Comparison of ENCODE assay signal across 8 cellular contexts in the genomic region with DNA sequence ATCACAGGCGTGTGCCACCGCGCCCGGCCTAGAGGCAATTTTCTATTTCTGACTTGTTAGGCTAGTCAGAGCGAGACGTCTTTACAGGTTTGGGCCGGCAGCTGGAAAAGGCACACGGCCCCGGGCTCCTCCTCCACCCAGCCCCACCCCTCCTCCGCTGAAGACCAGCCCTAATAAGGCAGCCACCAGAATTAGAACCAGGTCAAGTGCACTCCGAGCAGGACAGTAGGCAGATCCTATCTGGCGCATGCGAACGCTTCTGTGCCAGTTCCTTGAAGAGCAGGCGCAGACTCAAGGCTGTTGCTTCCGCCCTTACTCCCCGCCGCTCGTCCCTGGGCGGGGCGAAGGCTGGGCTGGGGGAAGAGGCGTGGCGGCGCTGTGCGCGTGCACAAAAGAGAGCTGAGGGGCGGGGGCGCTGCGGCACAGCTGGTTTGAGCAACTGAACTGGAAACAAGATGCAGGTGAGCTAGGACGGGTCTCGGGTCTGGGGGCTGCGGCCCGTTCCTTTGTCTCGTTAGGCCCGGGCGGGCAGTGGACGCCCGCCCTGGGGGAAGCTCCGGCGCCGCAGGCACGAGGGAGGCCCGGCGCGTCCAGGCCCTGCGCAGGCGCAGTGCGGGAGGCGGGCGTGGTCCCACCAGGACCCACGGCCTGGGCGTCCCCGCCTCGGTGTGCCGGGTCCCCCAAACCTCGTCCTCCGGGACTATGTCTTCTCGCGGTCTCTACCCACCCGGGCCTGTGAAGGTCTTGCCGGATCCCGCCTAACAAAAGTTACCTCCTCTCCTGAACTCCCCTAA. TPM values are rescaled to one million over a fixed set of nuclear protein-coding genes. Genes with fewer than 3 reads are reported as not detected.
A peak's percentile ranks its signal among the peaks of the same experiment; 100 is the strongest.
DNase-seq lines count a peak whose midpoint lies in the region; ATAC-seq and TF ChIP-seq lines count a peak whose summit lies in the region.

Gene PDCL3 (plus strand): TSS at position 381 of the 794 bp plus-strand sequence. CDS start 75 bp downstream, at position 456.

- H3K9me2 ChIP-seq in PC-9 (ENCODE audit: insufficient read depth), result no peaks in the 10 kb centered on the region

- peak within 1 kb of the TSS; percentile 98 for H3K4me2 ChIP-seq in PC-9

- CTCF ChIA-PET in PC-9 (lab: Charles Lee), result interaction anchor here (0.7 kb wide), 1 partner anchor 1300 kb away, joined by 5 read pairs; no protein-coding TSS in a partner anchor

- H3K9me3 ChIP-seq in PC-9 (ENCODE audit: insufficient read depth, low read depth), result no peaks in the 10 kb centered on the region

- peak within 1 kb of the TSS; percentile 95 for H2AFZ ChIP-seq in PC-9

- intact Hi-C loops in PC-9 (cut with micrococcal nuclease; ENCODE audit: unreplicated experiment), result loop anchor here (10.0 kb wide), 1 partner anchor 1228 kb away; the partner anchor contains the start of genes EIF5B and TXNDC9

- peaks cover 12% of the 10 kb centered on the region for H3F3A ChIP-seq in PC-9 (ENCODE audit: insufficient read depth, low read depth)

- peaks cover 13% of the 10 kb centered on the region for H3K79me2 ChIP-seq in PC-9 (ENCODE audit: low read depth)

- H3K4me1 ChIP-seq in PC-9 (replicated peaks; ENCODE audit: insufficient read depth), result peaks cover 16% of the 10 kb centered on the region

- peak; percentile 91 for ATAC-seq in GM21619 (IDR thresholded peaks at IDR 0.05; ENCODE audit: unreplicated experiment)

- peak within 1 kb of the TSS; percentile 82 for H3K27ac ChIP-seq in PC-9

- peak within 1 kb of the TSS; percentile 90 for H3K4me3 ChIP-seq in Jurkat, Clone E6-1 (ENCODE audit: low read length)
- H3K4me3 ChIP-seq in PC-9, result peak within 1 kb of the TSS; percentile 88
- H3K4me3 ChIP-seq in epithelial cell of proximal tubule (ENCODE audit: low read depth, low read length), result peak within 1 kb of the TSS; percentile 97

- no TSS peak for BruUV-seq in PC-9 (replicated peaks; lab: Mats Ljungman, UMichigan)

- DNase-seq in DMS53 treated with DMSO at 0.1 percent for 48 hours (lab: John Stamatoyannopoulos, UW; ENCODE audit: unreplicated experiment), result peak; percentile 99
- peak; percentile 94 for DNase-seq in Jurkat, Clone E6-1 (ENCODE audit: low read depth, low spot score)
- DNase-seq in PC-9, result peak; percentile 97 to 100
- DNase-seq in activated T-cell treated with anti-CD3 and anti-CD28 coated beads, Interleukin-2, amount 50 U/mL, for 1 hour, result peak; percentile 96
- peak; percentile 95 for DNase-seq in epithelial cell of proximal tubule (ENCODE audit: low read depth)
- peak; percentile 98 for DNase-seq in mucosa of gallbladder (ENCODE audit: low spot score)
- peak; percentile 83 to 84 for DNase-seq in stimulated activated CD8-positive, alpha-beta memory T cell treated with anti-CD3 and anti-CD28 coated beads, Interleukin-4, amount 100 ng/mL, for 4 hours (ENCODE audit: low read depth in 2 of 2, low spot score in 1 of 2)

- H3K36me3 ChIP-seq in PC-9 (ENCODE audit: low read depth), result peaks cover 8% of the 10 kb centered on the region; the same call in 1 of the 2 replicates

- H3K27me3 ChIP-seq in PC-9 (ENCODE audit: insufficient read depth, low read depth), result no peaks in the 10 kb centered on the region

- POLR2A ChIA-PET in PC-9 (lab: Charles Lee; ENCODE audit: unreplicated experiment), result interaction anchor here (0.5 to 1.2 kb wide), 13 partner anchors 27 to 1422 kb away, joined by 3 to 6 read pairs (median 4); partner anchors contain the start of genes C2orf15 and TXNDC9

- TF ChIP-seq CTCF in PC-9 (conservative IDR thresholded peaks at IDR 0.05), result peak; percentile 42; the same call in 1 of the 2 replicates
- TF ChIP-seq CTCF in epithelial cell of proximal tubule (conservative IDR thresholded peaks at IDR 0.05; ENCODE audit: low read depth, low read length), result peak; percentile 14

- H4K20me1 ChIP-seq in PC-9 (ENCODE audit: insufficient read depth), result no peaks in the 10 kb centered on the region

RNA-seq across cellular contexts. Expression of gene PDCL3, which starts in this region (rescaled TPM):
- polyA plus RNA-seq in Jurkat, Clone E6-1 (2012; ENCODE audit: insufficient read depth, insufficient read length), result 73.2 TPM
- total RNA-seq in PC-9 (2021), result 22.7 and 23.5 TPM in 2 replicates
- total RNA-seq in epithelial cell of proximal tubule, result 20.8 and 24.5 TPM in 2 replicates
- total RNA-seq in mucosa of gallbladder, result 19.7 TPM

Comparison
In these comparisons a context has a peak if more than half of its experiments do, and no peak if none do; other contexts are left out.
1. Peak in every context shown above with its lines: DNase-seq, ATAC-seq, H3K4me3 ChIP-seq and H3K27ac ChIP-seq.